Comparison of ENCODE assay signal across 22 cellular contexts in the genomic region with DNA sequence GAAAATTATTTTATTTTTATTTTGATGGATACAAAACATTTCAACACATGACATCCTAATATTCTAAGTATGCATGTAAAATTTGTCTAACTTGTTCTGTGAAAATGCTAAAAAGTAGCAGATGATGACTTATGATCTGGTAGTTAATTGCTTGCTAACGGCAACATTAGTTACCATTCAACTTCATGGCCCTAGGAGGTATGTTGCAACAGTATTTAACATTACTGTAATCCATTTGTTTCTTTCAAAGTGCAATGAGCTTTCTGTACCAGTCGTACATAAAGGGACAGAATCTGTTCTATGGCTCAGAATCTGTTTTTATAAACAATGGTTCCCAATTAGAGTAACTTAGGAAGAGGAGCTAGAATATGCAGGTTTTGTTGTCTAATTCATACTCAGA.
A peak's percentile ranks its signal among the peaks of the same experiment; 100 is the strongest.
DNase-seq lines count a peak whose midpoint lies in the region; ATAC-seq, FAIRE-seq and TF ChIP-seq lines count a peak whose summit lies in the region.
"Had no signal": no experiment of that assay in that cellular context is flagged by ENCODE, and none has a peak within 500 bp of the region (broad histone marks: within the 10 kb centered on the region; RNA-seq: fewer than 3 reads in every experiment).

No MANE protein-coding gene starts in this region.

- DNase-seq in HepG2 (ENCODE audit: low spot score) (no peak), right lobe of liver (no peak), fibroblast of villous mesenchyme (ENCODE audit: low read depth) (peak; percentile 31), thoracic aorta (ENCODE audit: low spot score) (no peak), left colon (no peak), H4 (ENCODE audit: low spot score) (no peak)
- DNase-seq: Caco-2; CD4-positive, CD25-positive, alpha-beta regulatory T cell; CD8-positive, alpha-beta T cell; DMS153; DND-41; GOT3; H7; HCEC 1CT had no signal

- H3K27ac ChIP-seq in HepG2 (ENCODE audit: extremely low read length, insufficient read depth, low read length) (no peak overlapping the region), right lobe of liver (no peak overlapping the region), cingulate gyrus (ENCODE audit: low read depth, low read length) (peak overlapping the region; percentile 54), thoracic aorta (peak overlapping the region; percentile 42 to 72)
- H3K27ac ChIP-seq: 22Rv1, BLaER1, C4-2B had no signal

- H3K79me2 ChIP-seq in HepG2 (ENCODE audit: insufficient read depth, low read length): no peaks in the 10 kb centered on the region

- TF ChIP-seq RAD21 in HepG2 (CRISPR knock-in tag; IDR thresholded peaks at IDR 0.05): no peak

- TF ChIP-seq POLR2A in HepG2 (IDR thresholded peaks at IDR 0.05; ENCODE audit: insufficient read depth in 1 of 2, low read depth in 2 of 2, low read length in 2 of 2): no peak
- no peak for TF ChIP-seq POLR2A in right lobe of liver (IDR thresholded peaks at IDR 0.05)

- in situ Hi-C loops in HepG2 (cut with HindIII; ENCODE audit: extremely low pct_ligation_motif_present, low pct_unique_long_range_greater_than_20kb): no loop called here

- TF ChIP-seq EP300 in HepG2 (IDR thresholded peaks at IDR 0.05; ENCODE audit: low read depth in 2 of 2, low read length in 2 of 2) (no peak), HepG2 (CRISPR knock-in tag; IDR thresholded peaks at IDR 0.05; ENCODE audit: borderline replicate concordance) (no peak)

- H3K4me1 ChIP-seq in HepG2 (ENCODE audit: insufficient read depth, low read length): no peaks in the 10 kb centered on the region
- no peaks in the 10 kb centered on the region for H3K4me1 ChIP-seq in right lobe of liver
- H3K4me1 ChIP-seq in thoracic aorta (ENCODE audit: control insufficient read depth in 1 of 2, low read depth in 2 of 2): peaks cover 17 to 24% of the 10 kb centered on the region in 2 donors
- H3K4me1 ChIP-seq: BLaER1, Caco-2 had no signal

- no peaks in the 10 kb centered on the region for H4K20me1 ChIP-seq in HepG2 (ENCODE audit: insufficient read depth, low read length)
- H4K20me1 ChIP-seq: BLaER1 had no signal

- POLR2A ChIA-PET in HepG2 (lab: Yijun Ruan, JAX): no interaction called here

- ATAC-seq in HepG2 (no peak), right lobe of liver (no peak), thoracic aorta (ENCODE audit: insufficient number of reproducible peaks, low FRiP score, low read depth) (no peak), left colon (no peak), GM21576 (IDR thresholded peaks at IDR 0.05; ENCODE audit: unreplicated experiment) (no peak)
- ATAC-seq: CD8-positive, alpha-beta T cell had no signal

- H3K4me3 ChIP-seq in HepG2 (replicated peaks in 1 of 3; ENCODE audit: insufficient read depth in 1 of 3, low read depth in 2 of 3, low read length in 3 of 3): no peak overlapping the region
- H3K4me3 ChIP-seq in right lobe of liver: no peak overlapping the region
- H3K4me3 ChIP-seq in fibroblast of villous mesenchyme (ENCODE audit: low read depth, low read length): no peak overlapping the region
- H3K4me3 ChIP-seq in thoracic aorta: no peak overlapping the region
- H3K4me3 ChIP-seq: BLaER1 had no signal

- BruUV-seq in HepG2 (replicated peaks; lab: Mats Ljungman, UMichigan): no TSS peak

- no peak overlapping the region for H3K4me2 ChIP-seq in HepG2 (ENCODE audit: low read depth, low read length)
- H3K4me2 ChIP-seq: BLaER1 had no signal

- H3K36me3 ChIP-seq in HepG2 (replicated peaks in 1 of 2; ENCODE audit: control insufficient read depth in 1 of 2, insufficient read depth in 2 of 2, low read length in 2 of 2) (no peaks in the 10 kb centered on the region), right lobe of liver (no peaks in the 10 kb centered on the region), thoracic aorta (no peaks in the 10 kb centered on the region)
- H3K36me3 ChIP-seq: BLaER1 had no signal

- H3K9me3 ChIP-seq in HepG2 (ENCODE audit: low read length) (no peaks in the 10 kb centered on the region), right lobe of liver (no peaks in the 10 kb centered on the region), thoracic aorta (no peaks in the 10 kb centered on the region)
- H3K9me3 ChIP-seq: BLaER1, Caco-2 had no signal

- no peak for FAIRE-seq in HepG2 (lab: Jason Lieb, UNC)
- FAIRE-seq: A204.1, G401.6, GM12892 had no signal

- CTCF ChIA-PET in HepG2 (lab: Yijun Ruan, JAX; ENCODE audit: low intra/inter-chr PET ratio, low total read pairs): no interaction called here

- no peak overlapping the region for H2AFZ ChIP-seq in HepG2 (ENCODE audit: low read length)

- no peak overlapping the region for H3K9ac ChIP-seq in HepG2 (ENCODE audit: insufficient read depth, low read depth, low read length)
- H3K9ac ChIP-seq: BLaER1 had no signal

- intact Hi-C loops in HepG2 (cut with micrococcal nuclease; ENCODE audit: unreplicated experiment) (no loop called here), right lobe of liver (cut with DNase I) (no loop called here), left colon (cut with DNase I, micrococcal nuclease) (no loop called here)

- TF ChIP-seq CTCF in HepG2 (CRISPR knock-in tag; IDR thresholded peaks at IDR 0.05) (no peak), right lobe of liver (IDR thresholded peaks at IDR 0.05) (no peak), fibroblast of villous mesenchyme (IDR thresholded peaks at IDR 0.05; ENCODE audit: insufficient read depth, low read depth, low read length) (no peak), thoracic aorta (IDR thresholded peaks at IDR 0.05) (no peak)

- H3K27me3 ChIP-seq in HepG2 (ENCODE audit: control insufficient read depth in 1 of 2, insufficient read depth in 2 of 2, low read length in 2 of 2): no peaks in the 10 kb centered on the region
- no peaks in the 10 kb centered on the region for H3K27me3 ChIP-seq in right lobe of liver
- no peaks in the 10 kb centered on the region for H3K27me3 ChIP-seq in thoracic aorta (replicated peaks; ENCODE audit: insufficient read depth)
- H3K27me3 ChIP-seq: BLaER1 had no signal

- WGBS in HepG2 (ENCODE audit: low lambda C conversion rate): 0% methylated on average over 2 of the region's 2 CpGs
- WGBS in right lobe of liver (ENCODE audit: insufficient coverage, low coverage, low lambda C conversion rate, missing lambda C conversion rate): 63% methylated on average over 2 of the region's 2 CpGs

TF ChIP-seq in HepG2, 621 proteins besides CTCF, POLR2A, EP300 and RAD21:
- TF ChIP-seq ATF7 (IDR thresholded peaks at IDR 0.05): no peak
- no peak for TF ChIP-seq ATF7 (CRISPR knock-in tag; IDR thresholded peaks at IDR 0.05)
- TF ChIP-seq THYN1 (CRISPR knock-in tag; IDR thresholded peaks at IDR 0.05; ENCODE audit: borderline replicate concordance, low read depth): no peak
- TF ChIP-seq, protein P1, sequence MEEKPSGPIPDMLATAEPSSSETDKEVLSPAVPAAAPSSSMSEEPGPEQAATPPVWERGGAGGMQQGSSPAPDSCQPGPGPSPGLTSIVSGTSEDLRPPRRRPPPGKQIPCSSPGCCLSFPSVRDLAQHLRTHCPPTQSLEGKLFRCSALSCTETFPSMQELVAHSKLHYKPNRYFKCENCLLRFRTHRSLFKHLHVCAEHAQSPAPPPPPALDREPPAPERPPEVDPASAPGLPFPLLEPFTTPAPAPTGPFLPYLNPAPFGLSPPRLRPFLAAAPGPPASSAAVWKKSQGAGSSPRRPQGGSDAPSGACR (CRISPR knock-in tag; IDR thresholded peaks at IDR 0.05): no peak
- no peak for TF ChIP-seq HDAC1 (CRISPR knock-in tag; IDR thresholded peaks at IDR 0.05)
- no peak for TF ChIP-seq ZNF282 (IDR thresholded peaks at IDR 0.05; ENCODE audit: partially characterized antibody)
- no peak for TF ChIP-seq GTF3A (CRISPR knock-in tag; conservative IDR thresholded peaks at IDR 0.05)
- no peak for TF ChIP-seq NFYB (CRISPR knock-in tag; IDR thresholded peaks at IDR 0.05)
- no peak for TF ChIP-seq ZNF33A (CRISPR knock-in tag; IDR thresholded peaks at IDR 0.05; ENCODE audit: borderline replicate concordance)
- peak; percentile 68 for TF ChIP-seq CEBPB (IDR thresholded peaks at IDR 0.05; ENCODE audit: borderline replicate concordance, low read depth, low read length)

Comparison
In these comparisons a context has a peak if more than half of its experiments do, and no peak if none do; other contexts are left out.
1. H3K27ac ChIP-seq: peak in cingulate gyrus (single experiment) and thoracic aorta (2 of 2); none in HepG2 (single experiment) and right lobe of liver (0 of 3).